ENCODE assay signal across 13 cellular contexts in genomic region chr10:99337261-99337905, GRCh38. TPM values are rescaled to one million over a fixed set of nuclear protein-coding genes. Genes with fewer than 3 reads are reported as not detected.
DNase-seq lines count a peak whose midpoint lies in the region; ATAC-seq and TF ChIP-seq lines count a peak whose summit lies in the region.
"Had no signal": no experiment of that assay in that cellular context is flagged by ENCODE, and none has a peak within 500 bp of the region (broad histone marks: within the 10 kb centered on the region; RNA-seq: fewer than 3 reads in every experiment).

No MANE protein-coding gene starts in this region.

- no peak overlapping the region for H3K9ac ChIP-seq in SK-N-SH

- no peaks in the 10 kb centered on the region for H3K36me3 ChIP-seq in SK-N-SH (replicated peaks in 1 of 2; ENCODE audit: control insufficient read depth in 1 of 2, insufficient read depth in 2 of 2, low read length in 1 of 2)
- H3K36me3 ChIP-seq: colonic mucosa, suprapubic skin had no signal

- CTCF ChIA-PET in SK-N-SH (lab: Yijun Ruan, JAX) = interaction anchor here (0.8 to 1.0 kb wide), 2 partner anchors 54 to 56 kb away, joined by 3 read pairs; no protein-coding TSS in a partner anchor

- H3K9me2 ChIP-seq in SK-N-SH = no peaks in the 10 kb centered on the region

- no peaks in the 10 kb centered on the region for H3K9me3 ChIP-seq in SK-N-SH
- H3K9me3 ChIP-seq: colonic mucosa, suprapubic skin had no signal

- H3F3A ChIP-seq in SK-N-SH (replicated peaks; ENCODE audit: insufficient read depth) = no peaks in the 10 kb centered on the region

- POLR2A ChIA-PET in SK-N-SH (lab: Yijun Ruan, JAX) = interaction anchor here (0.8 kb wide), 1 partner anchor 15 kb away, joined by 3 read pairs; no protein-coding TSS in a partner anchor

- TF ChIP-seq CTCF in SK-N-SH (IDR thresholded peaks at IDR 0.05) = no peak

- H3K4me2 ChIP-seq in SK-N-SH = no peak overlapping the region

- no peaks in the 10 kb centered on the region for H3K79me2 ChIP-seq in SK-N-SH (ENCODE audit: insufficient read depth)

- H3K27ac ChIP-seq in SK-N-SH (ENCODE audit: low read depth in 2 of 2, low read length in 1 of 2) = no peak overlapping the region
- H3K27ac ChIP-seq: colonic mucosa, suprapubic skin had no signal

- no peak overlapping the region for H3K4me3 ChIP-seq in SK-N-SH (ENCODE audit: low read depth in 2 of 2, low read length in 1 of 2)
- H3K4me3 ChIP-seq: colonic mucosa, suprapubic skin had no signal

- DNase-seq in SK-N-SH = peak; percentile 22
- DNase-seq in NCI-H226 = peak; percentile 25
- DNase-seq in epidermal melanocyte (ENCODE audit: insufficient read length, low spot score) = peak; percentile 37
- DNase-seq in retina = peak; percentile 25
- DNase-seq in NCI-H1930 (lab: John Stamatoyannopoulos, UW) = no peak
- DNase-seq in NCI-H446 treated with DMSO at 0.1 percent for 48 hours (lab: John Stamatoyannopoulos, UW) = no peak
- DNase-seq: activated effector memory CD4-positive, alpha-beta T cell treated with Interleukin-2 at 50 U/mL for 16 hours; amygdala; colonic mucosa; stimulated activated CD4-positive, alpha-beta T cell treated with anti-CD3 and anti-CD28 coated beads, Interleukin-1b, Interleukin-23, amount 100 ng/mL, for 48 hours had no signal

- TF ChIP-seq EP300 in SK-N-SH (IDR thresholded peaks at IDR 0.05; ENCODE audit: borderline replicate concordance in 1 of 2, low read depth in 1 of 2, low read length in 1 of 2) = no peak

- H3K27me3 ChIP-seq in SK-N-SH (ENCODE audit: insufficient read depth) = peaks cover 5% of the 10 kb centered on the region; the same call in 1 of the 2 replicates

- no peak for ATAC-seq in SK-N-SH treated with all-trans-retinoic acid at 6 μM for 48 hours
- no peak for ATAC-seq in GM18867 (IDR thresholded peaks at IDR 0.05; ENCODE audit: unreplicated experiment)

- no peak overlapping the region for H2AFZ ChIP-seq in SK-N-SH (ENCODE audit: low read depth)

- peaks cover 0 to 12% of the 10 kb centered on the region in 2 experiments; a peak in 2 of 4 replicates for H3K4me1 ChIP-seq in SK-N-SH (ENCODE audit: control insufficient read depth in 1 of 2, insufficient read depth in 2 of 2, low read depth in 1 of 2, low read length in 1 of 2)
- H3K4me1 ChIP-seq: colonic mucosa had no signal

- TF ChIP-seq RAD21 in SK-N-SH (IDR thresholded peaks at IDR 0.05; ENCODE audit: low read length) = no peak

- 34% methylated on average over 4 of the region's 4 CpGs for WGBS in SK-N-SH (ENCODE audit: low lambda C conversion rate)

- H4K20me1 ChIP-seq in SK-N-SH (ENCODE audit: insufficient read depth) = no peaks in the 10 kb centered on the region

TF ChIP-seq in SK-N-SH, 30 proteins besides CTCF, POLR2A, EP300 and RAD21 (continues in another document):
- TF ChIP-seq FOSL2 (IDR thresholded peaks at IDR 0.05; ENCODE audit: borderline replicate concordance, low read depth) (no peak), PBX3 (IDR thresholded peaks at IDR 0.05) (no peak), SMC3 (IDR thresholded peaks at IDR 0.05; ENCODE audit: low read depth, low read length) (no peak), USF2 (IDR thresholded peaks at IDR 0.05; ENCODE audit: borderline replicate concordance, low read depth, low read length) (no peak), FOXM1 (IDR thresholded peaks at IDR 0.05; ENCODE audit: low read depth) (no peak), TEAD4 (IDR thresholded peaks at IDR 0.05; ENCODE audit: borderline replicate concordance, insufficient read depth) (no peak), MEF2A (IDR thresholded peaks at IDR 0.05; ENCODE audit: borderline replicate concordance, low read depth) (no peak), CHD2 (IDR thresholded peaks at IDR 0.05; ENCODE audit: low read length, partially characterized antibody) (no peak), POLR2AphosphoS5 (IDR thresholded peaks at IDR 0.05; ENCODE audit: low read depth, low read length) (no peak), USF1 (IDR thresholded peaks at IDR 0.05; ENCODE audit: borderline replicate concordance, low read depth) (no peak)

TF ChIP-seq in SK-N-SH treated with all-trans-retinoic acid at 6 μM for 48 hours, 23 proteins besides CTCF, POLR2A, EP300 and RAD21:
- TF ChIP-seq TOX (CRISPR knock-in tag; IDR thresholded peaks at IDR 0.05; ENCODE audit: borderline replicate concordance) (no peak), ZC3H10 (CRISPR knock-in tag; IDR thresholded peaks at IDR 0.05) (no peak), OSR1 (CRISPR knock-in tag; IDR thresholded peaks at IDR 0.05) (no peak), ZNF70 (CRISPR knock-in tag; IDR thresholded peaks at IDR 0.05) (no peak), ZFP3 (CRISPR knock-in tag; IDR thresholded peaks at IDR 0.05) (no peak), ARNTL (CRISPR knock-in tag; IDR thresholded peaks at IDR 0.05; ENCODE audit: borderline replicate concordance, low read depth) (no peak), TCF4 (CRISPR knock-in tag; IDR thresholded peaks at IDR 0.05; ENCODE audit: borderline replicate concordance) (no peak), CSDC2 (CRISPR knock-in tag; IDR thresholded peaks at IDR 0.05) (no peak), ISL1 (CRISPR knock-in tag; IDR thresholded peaks at IDR 0.05) (no peak), CREB5 (CRISPR knock-in tag; IDR thresholded peaks at IDR 0.05; ENCODE audit: low read depth) (no peak), GLIS3 (CRISPR knock-in tag; IDR thresholded peaks at IDR 0.05) (no peak)

RNA-seq across cellular contexts. Expression of gene CNNM1, which starts 8.2 kb away (rescaled TPM):
- polyA plus RNA-seq in SK-N-SH (2012; rRNA removed) = 0.12 and 0.16 TPM in 2 replicates
- polyA plus RNA-seq in SK-N-SH (2012; cell fraction: cytosol; rRNA removed) = 0.09 and 0.20 TPM in 2 replicates
- polyA plus RNA-seq in SK-N-SH (2012; cell fraction: nucleus; rRNA removed) = 0.12 and 0.13 TPM in 2 replicates

Comparison
In these comparisons a context has a peak if more than half of its experiments do, and no peak if none do; other contexts are left out.
1. DNase-seq: peak in SK-N-SH (single experiment), NCI-H226 (single experiment), epidermal melanocyte (single experiment) and retina (single experiment); none in NCI-H1930 (0 of 2) and NCI-H446 treated with DMSO at 0.1 percent for 48 hours (single experiment).